ENCODE assay signal across 8 cellular contexts in the genomic region with DNA sequence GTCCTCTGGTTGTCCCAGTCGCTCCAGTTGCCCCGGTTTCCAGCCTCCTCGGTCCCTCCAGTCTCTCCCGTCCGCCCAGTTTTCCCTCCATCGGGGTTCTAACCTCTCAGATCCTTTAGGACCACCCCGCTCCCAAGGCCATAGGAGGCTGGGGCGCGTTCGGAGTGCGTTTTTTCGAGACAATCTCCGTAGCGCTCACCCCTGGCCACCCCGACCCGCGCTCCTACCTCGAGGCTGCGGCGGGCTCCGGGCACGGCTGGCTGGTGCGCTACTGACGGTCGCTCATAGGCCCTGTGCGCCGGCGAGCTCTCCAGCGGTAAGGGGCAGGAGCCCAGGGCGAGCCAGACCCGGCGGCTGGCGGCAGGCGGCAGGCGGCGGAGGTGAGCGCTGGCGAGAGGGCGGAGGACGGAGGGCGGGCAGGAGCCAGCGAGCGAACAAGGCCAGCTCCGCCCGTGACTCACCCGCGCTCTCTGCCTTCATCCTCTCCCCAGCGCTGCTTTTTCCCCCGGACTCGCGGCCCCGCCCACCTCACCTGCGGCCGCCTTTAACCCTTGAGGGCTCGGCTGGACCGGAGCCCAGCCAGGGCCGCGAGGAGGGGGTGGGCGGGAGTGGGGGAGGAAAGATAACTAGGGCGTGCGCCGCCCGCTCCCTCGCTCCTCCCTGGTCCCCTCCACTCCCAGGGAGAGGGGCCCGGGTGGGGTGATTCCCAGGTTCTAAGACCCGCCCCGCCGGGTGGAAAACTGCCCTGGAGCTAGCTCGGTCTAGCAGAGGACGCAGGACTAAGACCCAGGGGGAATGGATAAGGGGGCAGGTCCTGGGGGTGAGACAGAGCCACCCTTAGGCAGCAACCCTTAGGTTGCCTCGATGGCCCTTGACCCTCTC. TPM values are rescaled to one million over a fixed set of nuclear protein-coding genes. Genes with fewer than 3 reads are reported as not detected.
DNase-seq lines count a peak whose midpoint lies in the region; ATAC-seq lines count a peak whose summit lies in the region.

A gene (minus strand): TSS at position 472 of the 882 bp plus-strand sequence. CDS start 2,734 bp downstream, outside the sequence.

- H3K27me3 ChIP-seq in HUES48 (ENCODE audit: control insufficient read depth, insufficient read depth, low read length): peaks cover 94% of the 10 kb centered on the region
- H3K27me3 ChIP-seq in SJCRH30: peaks cover 81% of the 10 kb centered on the region
- H3K27me3 ChIP-seq in right cardiac atrium (ENCODE audit: control insufficient read depth, insufficient read depth): no peaks in the 10 kb centered on the region

- no peaks in the 10 kb centered on the region for H3K9me3 Mint-ChIP-seq in activated naive CD8-positive, alpha-beta T cell (ENCODE audit: low read depth)

- H3K27ac Mint-ChIP-seq in activated naive CD8-positive, alpha-beta T cell: no peak within 1 kb of the TSS

- H3K27ac ChIP-seq in HUES48 (ENCODE audit: low read depth, low read length) (peak within 1 kb of the TSS; percentile 44), SJCRH30 (no peak within 1 kb of the TSS), right cardiac atrium (ENCODE audit: low read length) (no peak within 1 kb of the TSS)

- ATAC-seq in right cardiac atrium: peak; percentile 79 to 82
- no peak for ATAC-seq in GM19455 (IDR thresholded peaks at IDR 0.05; ENCODE audit: unreplicated experiment)
- no peak for ATAC-seq in GM18909 (IDR thresholded peaks at IDR 0.05; ENCODE audit: poor library complexity, unreplicated experiment)

- H3K36me3 Mint-ChIP-seq in activated naive CD8-positive, alpha-beta T cell: no peaks in the 10 kb centered on the region

- H3K9me3 ChIP-seq in HUES48 (ENCODE audit: control insufficient read depth, insufficient read depth, low read length) (no peaks in the 10 kb centered on the region), SJCRH30 (replicated peaks) (no peaks in the 10 kb centered on the region), right cardiac atrium (ENCODE audit: control insufficient read depth, low read length) (no peaks in the 10 kb centered on the region)

- intact Hi-C loops in right cardiac atrium (cut with DNase I): no loop called here

- peaks cover 18% of the 10 kb centered on the region for H3K4me1 ChIP-seq in HUES48 (ENCODE audit: control insufficient read depth, insufficient read depth, low read length)
- H3K4me1 ChIP-seq in SJCRH30: no peaks in the 10 kb centered on the region
- H3K4me1 ChIP-seq in right cardiac atrium (ENCODE audit: control insufficient read depth, insufficient read depth, low read length): peaks cover 2% of the 10 kb centered on the region

- DNase-seq in ACHN (peak; percentile 83), SJCRH30 (peak; percentile 45 to 58), right cardiac atrium (peak; percentile 71 to 77 (median 77)), skeletal muscle cell (ENCODE audit: low read depth) (no peak)

- H3K36me3 ChIP-seq in HUES48 (ENCODE audit: control insufficient read depth, insufficient read depth, low read length): no peaks in the 10 kb centered on the region
- no peaks in the 10 kb centered on the region for H3K36me3 ChIP-seq in SJCRH30

- H3K4me3 ChIP-seq in HUES48 (ENCODE audit: low read depth, low read length): peak within 1 kb of the TSS; percentile 70
- H3K4me3 ChIP-seq in SJCRH30: peak within 1 kb of the TSS; percentile 3; the same call in 1 of the 2 replicates
- peak within 1 kb of the TSS; percentile 33 for H3K4me3 ChIP-seq in right cardiac atrium (ENCODE audit: low read length)
- H3K4me3 ChIP-seq in skeletal muscle cell (ENCODE audit: low read depth, low read length): peak within 1 kb of the TSS; percentile 38

- 4% methylated on average over 71 of the region's 71 CpGs for WGBS in right cardiac atrium

- in situ Hi-C loops in ACHN (cut with HindIII; ENCODE audit: low pct_ligation_motif_present, low pct_unique_long_range_greater_than_20kb, low sequenced_read_pairs): no loop called here

- peak within 1 kb of the TSS; percentile 66 for H3K4me3 Mint-ChIP-seq in activated naive CD8-positive, alpha-beta T cell

- H3K27me3 Mint-ChIP-seq in activated naive CD8-positive, alpha-beta T cell: peaks cover 50% of the 10 kb centered on the region

- no peak within 1 kb of the TSS for H3K9ac ChIP-seq in HUES48 (ENCODE audit: low read depth, low read length)

- peaks cover 22% of the 10 kb centered on the region for H3K4me1 Mint-ChIP-seq in activated naive CD8-positive, alpha-beta T cell (ENCODE audit: low read depth)

RNA-seq across cellular contexts. Expression of the gene that starts here (rescaled TPM):
- not detected in 2 replicates for total RNA-seq in SJCRH30 (2014; rRNA removed; shearing (Covaris generic))
- 1 to 10 TPM in 1 of 4 donors, under 1 TPM in 3; 0.29 to 3.6 (median 0.41) TPM for total RNA-seq in right cardiac atrium
- polyA plus RNA-seq in right cardiac atrium: 0.34 TPM

Comparison
In these comparisons a context has a peak if more than half of its experiments do, and no peak if none do; other contexts are left out.
1. Peak in DNase-seq and H3K4me3 ChIP-seq in SJCRH30; RNA of the gene not detected or under 1 TPM.
2. H3K4me3 ChIP-seq: peak in every context shown above with its lines; median percentile 70 in HUES48; 38 in skeletal muscle cell; 33 in right cardiac atrium; 3 in SJCRH30.
3. ATAC-seq: peak in right cardiac atrium (2 of 2); none in GM19455 (single experiment) and GM18909 (single experiment).